In genomic region chr1:181112071-181112929, GRCh38 we compare ENCODE assay signal across 1 cellular context.
TF ChIP-seq lines count a peak whose summit lies in the region.

No MANE protein-coding gene starts in this region.

TF ChIP-seq in HepG2, 621 proteins besides CTCF, POLR2A, EP300 and RAD21 (continued from another document and continues in another):
- TF ChIP-seq TFDP2 (CRISPR knock-in tag; IDR thresholded peaks at IDR 0.05) (peak; percentile 90), PITX1 (CRISPR knock-in tag; IDR thresholded peaks at IDR 0.05) (peak; percentile 83), KLF11 (CRISPR knock-in tag; IDR thresholded peaks at IDR 0.05) (peak; percentile 88; the same call in 1 of the 2 replicates), ELK4 (CRISPR knock-in tag; IDR thresholded peaks at IDR 0.05; ENCODE audit: borderline replicate concordance) (no peak), ZNF549 (CRISPR knock-in tag; IDR thresholded peaks at IDR 0.05) (no peak), ATF5 (CRISPR knock-in tag; IDR thresholded peaks at IDR 0.05; ENCODE audit: low read depth) (no peak), PAX8 (CRISPR knock-in tag; IDR thresholded peaks at IDR 0.05; ENCODE audit: borderline replicate concordance) (no peak), ZNF335 (CRISPR knock-in tag; IDR thresholded peaks at IDR 0.05) (peak; percentile 88; the same call in 1 of the 2 replicates), ZNF563 (CRISPR knock-in tag; IDR thresholded peaks at IDR 0.05) (peak; percentile 85; the same call in 1 of the 2 replicates), KAT2B (IDR thresholded peaks at IDR 0.05; ENCODE audit: borderline replicate concordance, low read depth, low read length) (no peak), ERF (CRISPR knock-in tag; IDR thresholded peaks at IDR 0.05) (peak; percentile 96), ZNF607 (CRISPR knock-in tag; IDR thresholded peaks at IDR 0.05; ENCODE audit: borderline replicate concordance) (peak; percentile 76; the same call in 1 of the 2 replicates), ZNF883 (CRISPR knock-in tag; IDR thresholded peaks at IDR 0.05; ENCODE audit: not compliant biosample characterization) (peak; percentile 72), ZNF569 (CRISPR knock-in tag; IDR thresholded peaks at IDR 0.05; ENCODE audit: borderline replicate concordance) (no peak), ZNF383 (CRISPR knock-in tag; IDR thresholded peaks at IDR 0.05; ENCODE audit: borderline replicate concordance) (no peak), TAF1 (CRISPR knock-in tag; IDR thresholded peaks at IDR 0.05) (peak; percentile 26; the same call in 1 of the 2 replicates), UBTF (CRISPR knock-in tag; IDR thresholded peaks at IDR 0.05) (peak; percentile 79), MTERF4 (CRISPR knock-in tag; IDR thresholded peaks at IDR 0.05) (no peak), TIGD3 (CRISPR knock-in tag; IDR thresholded peaks at IDR 0.05; ENCODE audit: borderline replicate concordance) (0 out of 2 replicates have a peak, but pooled peaks have one; percentile 52), KMT2B (CRISPR knock-in tag; IDR thresholded peaks at IDR 0.05) (peak; percentile 73), NR2F2 (IDR thresholded peaks at IDR 0.05; ENCODE audit: borderline replicate concordance, low read depth) (peak; percentile 56; the same call in 1 of the 2 replicates), ZNF703 (CRISPR knock-in tag; IDR thresholded peaks at IDR 0.05; ENCODE audit: borderline replicate concordance) (no peak), MXD3 (CRISPR knock-in tag; IDR thresholded peaks at IDR 0.05) (peak; percentile 67; the same call in 1 of the 2 replicates), RCOR2 (CRISPR knock-in tag; IDR thresholded peaks at IDR 0.05) (peak; percentile 94), ZNF432 (CRISPR knock-in tag; IDR thresholded peaks at IDR 0.05; ENCODE audit: borderline replicate concordance) (no peak), ZNF558 (CRISPR knock-in tag; IDR thresholded peaks at IDR 0.05; ENCODE audit: borderline replicate concordance) (no peak; the same call in 1 of the 2 replicates), ZNF784 (CRISPR knock-in tag; IDR thresholded peaks at IDR 0.05; ENCODE audit: borderline replicate concordance) (peak; percentile 89; the same call in 1 of the 2 replicates), ATM (IDR thresholded peaks at IDR 0.05; ENCODE audit: borderline replicate concordance) (no peak), NCOA1 (CRISPR knock-in tag; IDR thresholded peaks at IDR 0.05) (no peak), ZBTB20 (CRISPR knock-in tag; IDR thresholded peaks at IDR 0.05; ENCODE audit: borderline replicate concordance, low read depth) (peak; percentile 76; the same call in 1 of the 2 replicates), STAT5B (CRISPR knock-in tag; IDR thresholded peaks at IDR 0.05) (0 out of 2 replicates have a peak, but pooled peaks have one; percentile 63), ATF3 (CRISPR knock-in tag; IDR thresholded peaks at IDR 0.05) (peak; percentile 97), HNRNPUL1 (IDR thresholded peaks at IDR 0.05; ENCODE audit: low read depth, low read length) (no peak), ZNF326 (CRISPR knock-in tag; IDR thresholded peaks at IDR 0.05; ENCODE audit: borderline replicate concordance) (no peak), ZNF768 (CRISPR knock-in tag; IDR thresholded peaks at IDR 0.05) (no peak), ZNF333 (CRISPR knock-in tag; IDR thresholded peaks at IDR 0.05; ENCODE audit: borderline replicate concordance) (0 out of 2 replicates have a peak, but pooled peaks have one; percentile 52), TRIM22 (IDR thresholded peaks at IDR 0.05) (no peak), SMAD9 (CRISPR knock-in tag; IDR thresholded peaks at IDR 0.05) (no peak), PAXIP1 (CRISPR knock-in tag; conservative IDR thresholded peaks at IDR 0.05) (peak; percentile 86), ZNF678 (CRISPR knock-in tag; IDR thresholded peaks at IDR 0.05) (0 out of 2 replicates have a peak, but pooled peaks have one; percentile 58), ZNF577 (CRISPR knock-in tag; IDR thresholded peaks at IDR 0.05; ENCODE audit: borderline replicate concordance, low read depth) (peak; percentile 75; the same call in 1 of the 2 replicates), DR1 (CRISPR knock-in tag; IDR thresholded peaks at IDR 0.05) (peak; percentile 77; the same call in 1 of the 2 replicates), MATR3 (CRISPR knock-in tag; IDR thresholded peaks at IDR 0.05) (no peak), ZNF251 (CRISPR knock-in tag; IDR thresholded peaks at IDR 0.05) (no peak), NFE2 (CRISPR knock-in tag; IDR thresholded peaks at IDR 0.05) (peak; percentile 99), STAT6 (CRISPR knock-in tag; IDR thresholded peaks at IDR 0.05; ENCODE audit: borderline replicate concordance) (no peak), FOXO1 (CRISPR knock-in tag; IDR thresholded peaks at IDR 0.05) (peak; percentile 95), ZNF530 (CRISPR knock-in tag; IDR thresholded peaks at IDR 0.05; ENCODE audit: low read depth) (no peak), ZSCAN12 (CRISPR knock-in tag; IDR thresholded peaks at IDR 0.05) (0 out of 2 replicates have a peak, but pooled peaks have one; percentile 13)
